Comparison of ENCODE assay signal across 17 cellular contexts in the genomic region with DNA sequence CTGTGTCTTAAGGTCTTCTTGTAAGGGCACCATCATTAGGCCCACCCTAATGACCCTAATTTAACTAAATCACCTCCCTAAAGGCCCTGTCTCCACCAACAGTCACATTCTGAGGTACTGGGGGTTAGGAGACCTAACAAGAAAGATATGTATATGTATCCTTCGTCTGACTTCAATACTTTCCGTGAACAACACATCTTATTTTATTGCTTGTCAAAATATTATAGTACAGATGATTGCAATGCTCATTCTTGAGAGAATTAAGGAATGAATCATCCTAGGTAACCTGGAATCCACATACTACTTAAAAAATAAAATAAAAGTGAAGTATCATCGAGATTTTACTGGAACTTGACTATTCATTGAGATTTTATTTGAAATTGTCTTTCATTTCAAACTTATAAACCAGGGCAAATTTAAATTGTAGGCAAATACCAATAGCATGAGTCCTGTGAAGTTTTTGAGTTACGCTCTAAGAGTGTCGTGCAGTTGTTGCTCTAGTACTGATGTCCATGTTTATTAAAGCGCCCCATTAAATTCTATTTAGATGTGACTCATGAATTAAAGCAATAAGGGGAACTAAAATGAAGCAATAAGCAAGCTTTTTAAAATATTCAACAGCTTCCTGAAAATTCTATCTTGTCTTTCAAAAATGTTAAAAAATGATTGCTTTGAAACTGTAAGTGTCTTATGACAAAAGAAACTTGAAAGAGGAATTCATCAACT. TPM values are rescaled to one million over a fixed set of nuclear protein-coding genes. Genes with fewer than 3 reads are reported as not detected.
A peak's percentile ranks its signal among the peaks of the same experiment; 100 is the strongest.
DNase-seq lines count a peak whose midpoint lies in the region; ATAC-seq and TF ChIP-seq lines count a peak whose summit lies in the region.
"Had no signal": no experiment of that assay in that cellular context is flagged by ENCODE, and none has a peak within 500 bp of the region (broad histone marks: within the 10 kb centered on the region; RNA-seq: fewer than 3 reads in every experiment).

No MANE protein-coding gene starts in this region.

- ATAC-seq in RWPE2 (ENCODE audit: low read depth) (peak; percentile 46; the same call in 2 of the 3 replicates), gastroesophageal sphincter (peak; percentile 58), upper lobe of right lung (no peak), GM18519 (IDR thresholded peaks at IDR 0.05; ENCODE audit: low FRiP score, unreplicated experiment) (no peak), body of pancreas (no peak)
- ATAC-seq: activated naive CD4-positive, alpha-beta T cell treated with anti-CD3 and anti-CD28 coated beads, Interleukin-2, amount 50 U/mL, for 72 hours; HCT116; naive thymus-derived CD8-positive, alpha-beta T cell; stimulated activated naive B cell treated with anti-CD40 and anti-IgM and Interleukin-4, amounts not matched to agents 10 μg/mL and 1 μg/mL and 100 μg/mL, for 72 hours had no signal

- H3K36me3 ChIP-seq in RWPE2 (ENCODE audit: low read depth) (no peaks in the 10 kb centered on the region), gastroesophageal sphincter (no peaks in the 10 kb centered on the region), upper lobe of right lung (no peaks in the 10 kb centered on the region), body of pancreas (replicated peaks in 1 of 2; ENCODE audit: insufficient read depth in 1 of 2, low read depth in 2 of 2) (no peaks in the 10 kb centered on the region)

- intact Hi-C loops in upper lobe of right lung (cut with DNase I) (no loop called here), body of pancreas (cut with DNase I) (no loop called here)

- peaks cover 30% of the 10 kb centered on the region for H3K4me1 ChIP-seq in RWPE2 (ENCODE audit: insufficient read depth, poor library complexity, severe bottlenecking)
- H3K4me1 ChIP-seq in gastroesophageal sphincter = no peaks in the 10 kb centered on the region
- H3K4me1 ChIP-seq in upper lobe of right lung = peaks cover 13% of the 10 kb centered on the region
- H3K4me1 ChIP-seq in body of pancreas = no peaks in the 10 kb centered on the region

- no peak for TF ChIP-seq EP300 in gastroesophageal sphincter (IDR thresholded peaks at IDR 0.05)

- H3K27me3 ChIP-seq in RWPE2 (ENCODE audit: insufficient read depth, poor library complexity, severe bottlenecking) = no peaks in the 10 kb centered on the region
- no peaks in the 10 kb centered on the region for H3K27me3 ChIP-seq in gastroesophageal sphincter
- H3K27me3 ChIP-seq in upper lobe of right lung = no peaks in the 10 kb centered on the region
- no peaks in the 10 kb centered on the region for H3K27me3 ChIP-seq in body of pancreas

- TF ChIP-seq POLR2A in gastroesophageal sphincter (IDR thresholded peaks at IDR 0.05) (no peak), body of pancreas (IDR thresholded peaks at IDR 0.05) (no peak)

- DNase-seq in GM04503 (ENCODE audit: low read depth) (peak; percentile 59), RWPE2 (ENCODE audit: low spot score) (no peak), upper lobe of right lung (no peak), HK-2 (ENCODE audit: unreplicated experiment) (no peak), body of pancreas (no peak)
- DNase-seq: activated B cell treated with CpG ODN at 0.5 μM for 24 hours; activated CD8-positive, alpha-beta memory T cell treated with anti-CD3 and anti-CD28 coated beads, Interleukin-2, amount 50 U/mL, for 48 hours; naive thymus-derived CD8-positive, alpha-beta T cell; NCI-H2227 treated with DMSO at 0.1 percent for 48 hours; OCI-M1; retina; stimulated activated naive B cell treated with anti-CD40 and anti-IgM and Interleukin-4, amounts not matched to agents 10 μg/mL and 1 μg/mL and 100 μg/mL, for 72 hours had no signal

- H3K9me3 ChIP-seq in RWPE2 (ENCODE audit: severe bottlenecking) (no peaks in the 10 kb centered on the region), gastroesophageal sphincter (no peaks in the 10 kb centered on the region), upper lobe of right lung (no peaks in the 10 kb centered on the region), body of pancreas (no peaks in the 10 kb centered on the region)

- peak overlapping the region; percentile 33 for H3K27ac ChIP-seq in RWPE2 (ENCODE audit: poor library complexity, severe bottlenecking)
- peak overlapping the region in 2 of 4 donors; percentile 2 to 48 for H3K27ac ChIP-seq in gastroesophageal sphincter
- H3K27ac ChIP-seq in upper lobe of right lung = peak overlapping the region; percentile 58
- H3K27ac ChIP-seq in body of pancreas = no peak overlapping the region

- no peak overlapping the region for H3K4me3 ChIP-seq in RWPE2 (ENCODE audit: severe bottlenecking)
- no peak overlapping the region for H3K4me3 ChIP-seq in gastroesophageal sphincter
- H3K4me3 ChIP-seq in upper lobe of right lung = no peak overlapping the region
- H3K4me3 ChIP-seq in body of pancreas = no peak overlapping the region

- WGBS in gastroesophageal sphincter (ENCODE audit: low coverage in 1 of 2), 2 donors = 70 to 72% methylated on average over 5 to 6 of the region's 6 CpGs
- 67 to 84% methylated on average over 6 of the region's 6 CpGs for WGBS in body of pancreas, 2 donors

- TF ChIP-seq CTCF in RWPE2 (IDR thresholded peaks at IDR 0.05; ENCODE audit: poor library complexity, severe bottlenecking) (no peak), gastroesophageal sphincter (IDR thresholded peaks at IDR 0.05) (no peak), upper lobe of right lung (IDR thresholded peaks at IDR 0.05) (no peak), body of pancreas (IDR thresholded peaks at IDR 0.05) (no peak)

RNA-seq across cellular contexts. Expression of a gene that starts 39.9 kb away (rescaled TPM):
- 10 to 100 TPM in 1 of 4 donors, 1 to 10 TPM in 3; 3.8 to 15.1 (median 4.9) TPM for total RNA-seq in gastroesophageal sphincter
- 43.7 TPM for total RNA-seq in upper lobe of right lung
- 1 to 10 TPM; 4.9 to 6.3 TPM for total RNA-seq in body of pancreas
- total RNA-seq: HT-29 had no signal

Comparison
In these comparisons a context has a peak if more than half of its experiments do, and no peak if none do; other contexts are left out.
1. ATAC-seq: peak in RWPE2 (single experiment) and gastroesophageal sphincter (single experiment); none in upper lobe of right lung (single experiment), GM18519 (single experiment) and body of pancreas (single experiment).
2. H3K27ac ChIP-seq: peak in RWPE2 (single experiment) and upper lobe of right lung (single experiment); none in body of pancreas (0 of 4).